8 cellular contexts compared by ENCODE assay signal in the genomic region with DNA sequence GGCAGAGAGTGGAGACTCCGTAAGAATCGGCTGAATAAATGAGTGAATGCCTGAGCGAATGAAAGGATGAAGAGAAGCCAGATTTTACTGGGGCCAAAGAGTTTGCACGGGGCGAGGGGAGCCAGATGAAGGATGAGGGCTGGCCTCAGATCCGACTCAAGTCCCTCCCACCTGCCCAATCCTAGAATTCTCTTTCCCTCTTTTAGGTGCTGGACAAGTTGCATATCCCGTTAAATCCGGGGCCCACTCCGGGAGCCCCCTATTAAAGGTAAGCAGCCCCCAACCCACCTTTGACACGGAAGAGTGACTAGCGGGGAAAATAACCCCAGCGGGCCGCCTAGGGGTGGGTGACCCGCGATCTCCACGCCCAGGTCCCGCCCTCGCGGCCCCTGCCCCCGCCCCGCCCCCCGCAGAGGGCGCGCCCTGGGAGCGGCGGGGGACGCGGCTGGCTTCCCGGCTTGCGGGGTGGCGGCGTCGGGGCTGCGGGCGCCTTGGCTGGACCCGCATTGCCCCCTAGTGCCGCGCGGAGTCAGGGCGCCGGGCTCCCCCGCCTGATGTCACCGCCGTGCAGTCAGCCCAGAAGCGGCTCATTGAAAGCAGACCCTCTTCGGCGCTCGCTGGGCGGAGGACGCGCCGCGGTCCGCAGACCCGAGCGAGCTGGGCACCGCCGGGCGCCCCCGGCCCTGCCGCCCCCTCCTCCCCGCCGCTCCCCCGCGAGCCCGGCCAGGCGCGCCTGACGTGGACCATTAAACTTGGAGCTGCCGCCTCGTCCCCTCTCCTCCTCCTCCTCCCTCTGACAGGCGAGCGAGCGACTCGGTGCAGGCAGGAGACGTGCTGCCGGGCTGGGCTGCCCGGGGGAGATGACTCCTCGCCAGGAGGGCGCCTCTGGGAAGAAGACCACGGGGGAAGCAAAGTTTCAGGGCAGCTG. TPM values are rescaled to one million over a fixed set of nuclear protein-coding genes. Genes with fewer than 3 reads are reported as not detected.
DNase-seq lines count a peak whose midpoint lies in the region; ATAC-seq and TF ChIP-seq lines count a peak whose summit lies in the region.

A gene (plus strand): TSS at position 570 of the 928 bp plus-strand sequence. CDS start 424 bp downstream, outside the sequence.

- intact Hi-C loops in Panc1 (cut with micrococcal nuclease; ENCODE audit: unreplicated experiment) (loop anchor here (2.0 to 10.0 kb wide), 6 partner anchors 71 to 591 kb away; no protein-coding TSS in a partner anchor), heart left ventricle (cut with DNase I) (loop anchor here in 8 of 10 donors (2.0 to 10.0 kb wide), 14 partner anchors 141 to 631 kb away; a partner anchor contains a TSS), posterior vena cava (cut with DNase I) (loop anchor here (5.0 to 10.0 kb wide), 4 partner anchors 399 to 474 kb away; no protein-coding TSS in a partner anchor), vagina (cut with DNase I) (loop anchor here (5.0 kb wide), 1 partner anchor 469 kb away; no protein-coding TSS in a partner anchor)

- H3K4me3 ChIP-seq in HFF-Myc (replicated peaks; ENCODE audit: low read depth, low read length), result peak within 1 kb of the TSS; percentile 27
- H3K4me3 ChIP-seq in Panc1 (ENCODE audit: low read depth in 2 of 2, low read length in 2 of 2), result peak within 1 kb of the TSS; percentile 36 to 66
- H3K4me3 ChIP-seq in heart left ventricle, result peak within 1 kb of the TSS; percentile 19 to 71 (median 55)
- H3K4me3 ChIP-seq in vagina, result peak within 1 kb of the TSS; percentile 29 to 33

- H3K27me3 ChIP-seq in Panc1 (ENCODE audit: control insufficient read depth, insufficient read depth, low read length) (no peaks in the 10 kb centered on the region), heart left ventricle (peaks cover 0 to 37% (median 0%) of the 10 kb centered on the region in 9 donors), vagina (no peaks in the 10 kb centered on the region)

- WGBS in heart left ventricle, 4 donors, result 1 to 5% (median 3%) methylated on average over 18 to 81 of the region's 81 CpGs

- H3K27ac ChIP-seq in Panc1 (ENCODE audit: low read length), result peak within 1 kb of the TSS; percentile 2
- H3K27ac ChIP-seq in heart left ventricle, result peak within 1 kb of the TSS in 11 of 12 donors; percentile 20 to 82 (median 64)
- peak within 1 kb of the TSS; percentile 23 for H3K27ac ChIP-seq in vagina

- no TSS peak for BruUV-seq in Panc1 (replicated peaks; lab: Mats Ljungman, UMichigan)

- no peaks in the 10 kb centered on the region for H3K36me3 Mint-ChIP-seq in activated naive CD8-positive, alpha-beta T cell

- peak within 1 kb of the TSS; percentile 75 for H3K4me3 Mint-ChIP-seq in activated naive CD8-positive, alpha-beta T cell

- POLR2A ChIA-PET in Panc1 (lab: Charles Lee), result interaction anchor here (0.6 kb wide), 1 partner anchor 11 kb away, joined by 4 read pairs; no protein-coding TSS in a partner anchor

- H3K9me3 ChIP-seq in Panc1 (ENCODE audit: control insufficient read depth, insufficient read depth, low read depth, low read length) (no peaks in the 10 kb centered on the region), heart left ventricle (no peaks in the 10 kb centered on the region), vagina (no peaks in the 10 kb centered on the region)

- no peaks in the 10 kb centered on the region for H3K36me3 ChIP-seq in Panc1 (ENCODE audit: control insufficient read depth, insufficient read depth, low read length)
- no peaks in the 10 kb centered on the region for H3K36me3 ChIP-seq in heart left ventricle
- no peaks in the 10 kb centered on the region for H3K36me3 ChIP-seq in vagina

- H3K9me3 Mint-ChIP-seq in activated naive CD8-positive, alpha-beta T cell (ENCODE audit: low read depth), result no peaks in the 10 kb centered on the region

- H3K27me3 Mint-ChIP-seq in activated naive CD8-positive, alpha-beta T cell, result peaks cover 29% of the 10 kb centered on the region

- CTCF ChIA-PET in Panc1 (lab: Charles Lee), result interaction anchor here (0.6 kb wide), 2 partner anchors 468 to 471 kb away, joined by 3 read pairs; no protein-coding TSS in a partner anchor

- H3K27ac Mint-ChIP-seq in activated naive CD8-positive, alpha-beta T cell, result no peak within 1 kb of the TSS

- TF ChIP-seq CTCF in HFF-Myc (IDR thresholded peaks at IDR 0.05; ENCODE audit: low read depth, low read length, missing control alignments) (peak; percentile 36), Panc1 (IDR thresholded peaks at IDR 0.05) (peak; percentile 86), heart left ventricle (IDR thresholded peaks at IDR 0.05) (peak in 11 of 12 donors; percentile 43 to 74 (median 62)), vagina (IDR thresholded peaks at IDR 0.05) (peak in 2 of 3 experiments; percentile 36)

- peaks cover 8% of the 10 kb centered on the region for H3K4me1 Mint-ChIP-seq in activated naive CD8-positive, alpha-beta T cell (ENCODE audit: low read depth)

- ATAC-seq in Panc1 (peak; percentile 87), heart left ventricle (peak; percentile 45 to 91 (median 88))

- in situ Hi-C loops in Panc1 (cut with HindIII; ENCODE audit: low pct_unique_long_range_greater_than_20kb, low sequenced_read_pairs), result no loop called here

- peak; percentile 22 for DNase-seq in DMS53 treated with DMSO at 0.1 percent for 48 hours (lab: John Stamatoyannopoulos, UW; ENCODE audit: unreplicated experiment)
- no peak for DNase-seq in HFF-Myc (ENCODE audit: extremely low read depth, low read depth)
- no peak for DNase-seq in Panc1 (ENCODE audit: low read depth, low spot score)
- DNase-seq in heart left ventricle, result peak; percentile 71 to 87 (median 73)
- DNase-seq in posterior vena cava (ENCODE audit: low spot score), result peak; percentile 91
- no peak for DNase-seq in vagina (ENCODE audit: extremely low spot score in 2 of 2)
- DNase-seq in amniotic stem cell (lab: John Stamatoyannopoulos, UW), result no peak

- TF ChIP-seq POLR2A in heart left ventricle (IDR thresholded peaks at IDR 0.05), result no peak
- TF ChIP-seq POLR2A in vagina (IDR thresholded peaks at IDR 0.05), result no peak

- H3K4me1 ChIP-seq in Panc1 (ENCODE audit: control insufficient read depth, insufficient read depth, low read length), result peaks cover 24% of the 10 kb centered on the region
- H3K4me1 ChIP-seq in heart left ventricle, result peaks cover 0 to 44% (median 3%) of the 10 kb centered on the region in 12 donors
- H3K4me1 ChIP-seq in vagina, result peaks cover 6% of the 10 kb centered on the region

RNA-seq across cellular contexts. Expression of the gene that starts here (rescaled TPM):
- total RNA-seq in Panc1 (2021; ENCODE audit: unreplicated experiment), result 8.3 TPM
- 13.6 TPM for polyA plus RNA-seq in Panc1 (2012; ENCODE audit: insufficient read length)
- total RNA-seq in heart left ventricle, result 1 to 10 TPM; 1.1 to 5.4 (median 2.3) TPM
- polyA plus RNA-seq in heart left ventricle, result 1 to 10 TPM in 1 of 2 donors, under 1 TPM in 1; 0.65 to 3.9 TPM
- total RNA-seq in posterior vena cava, result 1 to 10 TPM; 4.2 to 8.0 TPM
- 0.74 TPM for total RNA-seq in vagina

Comparison
In these comparisons a context has a peak if more than half of its experiments do, and no peak if none do; other contexts are left out.
1. DNase-seq: peak in DMS53 treated with DMSO at 0.1 percent for 48 hours (single experiment), heart left ventricle (5 of 5) and posterior vena cava (single experiment); none in HFF-Myc (single experiment), Panc1 (single experiment), vagina (0 of 2) and amniotic stem cell (single experiment).
2. CTCF ChIP-seq: peak in every context shown above with its lines; median percentile 86 in Panc1; 62 in heart left ventricle; 36 in HFF-Myc; 36 in vagina.
3. H3K27ac ChIP-seq: peak in every context shown above with its lines; median percentile 64 in heart left ventricle; 23 in vagina; 2 in Panc1.
4. Peak in every context shown above with its lines, with median percentiles within 50 percentile points of each other: H3K4me3 ChIP-seq.